In the genomic region with DNA sequence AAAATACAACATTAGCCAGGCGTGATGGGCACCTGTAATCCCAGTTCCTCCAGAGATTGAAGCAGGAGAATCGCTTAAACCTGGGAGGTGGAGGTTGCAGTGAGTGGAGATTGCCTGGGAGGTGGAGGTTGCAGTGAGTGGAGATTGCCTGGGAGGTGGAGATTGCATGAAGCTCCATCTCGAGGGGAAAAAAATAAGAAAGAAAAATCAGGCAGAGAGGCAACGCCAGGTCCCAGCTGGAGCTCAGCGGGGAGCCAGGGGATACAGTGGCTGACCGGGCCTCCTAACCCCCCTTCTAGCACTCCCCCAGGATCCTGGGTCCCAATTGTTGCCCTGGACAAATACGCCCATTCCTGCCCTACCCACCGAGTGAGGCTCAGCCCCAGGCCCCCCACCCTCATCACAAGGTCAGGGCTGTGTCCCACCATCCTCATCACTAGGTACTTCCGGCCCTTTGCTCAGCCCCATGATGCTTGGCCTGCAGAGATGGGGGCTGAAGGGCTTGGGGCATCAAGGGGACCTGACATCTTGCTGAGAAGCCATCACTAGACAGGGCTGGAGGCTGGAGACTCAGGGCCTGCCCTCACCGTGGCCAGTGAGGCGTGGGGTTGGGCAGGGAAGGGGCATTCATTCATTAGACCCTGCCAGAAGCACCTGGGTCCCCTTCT, we compare ENCODE assay signal across 9 cellular contexts. TPM values are rescaled to one million over a fixed set of nuclear protein-coding genes. Genes with fewer than 3 reads are reported as not detected.
A peak's percentile ranks its signal among the peaks of the same experiment; 100 is the strongest.
DNase-seq lines count a peak whose midpoint lies in the region; ATAC-seq and TF ChIP-seq lines count a peak whose summit lies in the region.
"Had no signal": no experiment of that assay in that cellular context is flagged by ENCODE, and none has a peak within 500 bp of the region (broad histone marks: within the 10 kb centered on the region; RNA-seq: fewer than 3 reads in every experiment).

No MANE protein-coding gene starts in this region.

- peak overlapping the region in 1 of 2 donors; percentile 83 for H3K9ac ChIP-seq in liver (ENCODE audit: low read depth in 1 of 2, low read length in 2 of 2)

- TF ChIP-seq CTCF in liver (IDR thresholded peaks at IDR 0.05; ENCODE audit: low read depth, low read length, missing input control) (no peak), thoracic aorta (IDR thresholded peaks at IDR 0.05) (no peak)

- H3K4me3 Mint-ChIP-seq in activated T-cell treated with anti-CD3 and anti-CD28 coated beads, Interleukin-2, amount 50 U/mL, for 72 hours, result peak overlapping the region; percentile 82 to 85
- peak overlapping the region; percentile 85 for H3K4me3 Mint-ChIP-seq in activated T-helper 1 cell treated with anti-CD3 and anti-CD28 coated beads, Interleukin-12 subunit alpha, Interleukin-12 subunit beta, Interleukin-2, Interleukin-4 antibody, amounts not matched to agents 30 ng/mL and 10 ng/mL and 1 ng/mL, durations not matched to agents 14 hours and 24 hours and 36 hours

- 54% methylated on average over 11 of the region's 11 CpGs for WGBS in liver

- H3K27ac ChIP-seq in liver (ENCODE audit: low read depth in 1 of 2, low read length in 2 of 2) (peak overlapping the region; percentile 96), thoracic aorta (no peak overlapping the region)

- ATAC-seq in activated T-cell treated with anti-CD3 and anti-CD28 coated beads, Interleukin-2, amount 50 U/mL, for 72 hours (replicated peaks in 1 of 2), result no peak
- no peak for ATAC-seq in thoracic aorta (ENCODE audit: insufficient number of reproducible peaks, low FRiP score, low read depth)
- ATAC-seq in GM21528 (IDR thresholded peaks at IDR 0.05; ENCODE audit: low FRiP score, unreplicated experiment), result no peak

- peaks cover 18 to 37% (median 30%) of the 10 kb centered on the region in 4 donors for H3K36me3 ChIP-seq in liver (ENCODE audit: control insufficient read depth in 4 of 4, insufficient read depth in 3 of 4, low read depth in 1 of 4, low read length in 3 of 4)
- H3K36me3 ChIP-seq in thoracic aorta, result peaks cover 32% of the 10 kb centered on the region

- no peaks in the 10 kb centered on the region for H3K9me3 Mint-ChIP-seq in activated T-cell treated with anti-CD3 and anti-CD28 coated beads, Interleukin-2, amount 50 U/mL, for 72 hours
- H3K9me3 Mint-ChIP-seq in activated T-helper 1 cell treated with anti-CD3 and anti-CD28 coated beads, Interleukin-12 subunit alpha, Interleukin-12 subunit beta, Interleukin-2, Interleukin-4 antibody, amounts not matched to agents 30 ng/mL and 10 ng/mL and 1 ng/mL, durations not matched to agents 14 hours and 24 hours and 36 hours, result no peaks in the 10 kb centered on the region

- H3K4me3 ChIP-seq in liver (ENCODE audit: low read depth in 1 of 3, low read length in 3 of 3), result peak overlapping the region in 1 of 3 donors; percentile 62
- peak overlapping the region; percentile 95 for H3K4me3 ChIP-seq in thoracic aorta

- POLR2A ChIA-PET in HEK293T (lab: Yijun Ruan, JAX), result no interaction called here

- H3K4me1 ChIP-seq in liver (ENCODE audit: control insufficient read depth in 4 of 4, insufficient read depth in 4 of 4, low read length in 3 of 4), result peaks cover 17 to 46% (median 30%) of the 10 kb centered on the region in 4 donors
- peaks cover 16 to 38% of the 10 kb centered on the region in 2 donors for H3K4me1 ChIP-seq in thoracic aorta (ENCODE audit: control insufficient read depth in 1 of 2, low read depth in 2 of 2)

- H3K9me3 ChIP-seq in liver (ENCODE audit: control insufficient read depth in 4 of 4, low read length in 3 of 4) (no peaks in the 10 kb centered on the region), thoracic aorta (no peaks in the 10 kb centered on the region)

- intact Hi-C loops in activated T-helper 1 cell treated with anti-CD3 and anti-CD28 coated beads, Interleukin-12 subunit alpha, Interleukin-12 subunit beta, Interleukin-2, Interleukin-4 antibody, amounts not matched to agents 30 ng/mL and 10 ng/mL and 1 ng/mL, durations not matched to agents 14 hours and 24 hours and 36 hours (cut with micrococcal nuclease), result no loop called here

- peaks cover 2 to 3% of the 10 kb centered on the region in 2 donors for H3K36me3 Mint-ChIP-seq in activated T-cell treated with anti-CD3 and anti-CD28 coated beads, Interleukin-2, amount 50 U/mL, for 72 hours (ENCODE audit: insufficient read depth in 2 of 2)
- H3K36me3 Mint-ChIP-seq in activated T-helper 1 cell treated with anti-CD3 and anti-CD28 coated beads, Interleukin-12 subunit alpha, Interleukin-12 subunit beta, Interleukin-2, Interleukin-4 antibody, amounts not matched to agents 30 ng/mL and 10 ng/mL and 1 ng/mL, durations not matched to agents 14 hours and 24 hours and 36 hours (ENCODE audit: low read depth), result peaks cover 12% of the 10 kb centered on the region

- no peak for TF ChIP-seq RAD21 in liver (IDR thresholded peaks at IDR 0.05)

- no peak for DNase-seq in activated T-cell treated with anti-CD3 and anti-CD28 coated beads, Interleukin-2, amount 50 U/mL, for 72 hours
- DNase-seq in activated T-cell treated with anti-CD3 and anti-CD28 coated beads, Interleukin-2, amount 50 U/mL, for 1 hour, result no peak
- no peak for DNase-seq in activated T-helper 1 cell treated with anti-CD3 and anti-CD28 coated beads, Interleukin-12 subunit alpha, Interleukin-12 subunit beta, Interleukin-2, Interleukin-4 antibody, amounts not matched to agents 30 ng/mL and 10 ng/mL and 1 ng/mL, durations not matched to agents 14 hours and 24 hours and 36 hours (ENCODE audit: low spot score)
- DNase-seq in thoracic aorta (ENCODE audit: low spot score) (no peak), A172 (ENCODE audit: low spot score) (no peak), HEK293T (ENCODE audit: extremely low spot score) (no peak)
- DNase-seq: NCI-H1436 treated with DMSO at 0.1 percent for 48 hours had no signal

- H3K27me3 ChIP-seq in liver (ENCODE audit: control insufficient read depth in 4 of 4, insufficient read depth in 4 of 4, low read length in 3 of 4) (no peaks in the 10 kb centered on the region), thoracic aorta (replicated peaks; ENCODE audit: insufficient read depth) (no peaks in the 10 kb centered on the region)

- H3K4me1 Mint-ChIP-seq in activated T-cell treated with anti-CD3 and anti-CD28 coated beads, Interleukin-2, amount 50 U/mL, for 72 hours (ENCODE audit: low read depth), result peaks cover 36% of the 10 kb centered on the region
- peaks cover 21% of the 10 kb centered on the region for H3K4me1 Mint-ChIP-seq in activated T-helper 1 cell treated with anti-CD3 and anti-CD28 coated beads, Interleukin-12 subunit alpha, Interleukin-12 subunit beta, Interleukin-2, Interleukin-4 antibody, amounts not matched to agents 30 ng/mL and 10 ng/mL and 1 ng/mL, durations not matched to agents 14 hours and 24 hours and 36 hours (ENCODE audit: low read depth)

- CTCF ChIA-PET in HEK293T (lab: Yijun Ruan, JAX), result interaction anchor here (1.0 kb wide), 1 partner anchor 41 kb away, joined by 3 read pairs; no protein-coding TSS in a partner anchor

- H3K27me3 Mint-ChIP-seq in activated T-cell treated with anti-CD3 and anti-CD28 coated beads, Interleukin-2, amount 50 U/mL, for 72 hours (ENCODE audit: low read depth), result no peaks in the 10 kb centered on the region
- no peaks in the 10 kb centered on the region for H3K27me3 Mint-ChIP-seq in activated T-helper 1 cell treated with anti-CD3 and anti-CD28 coated beads, Interleukin-12 subunit alpha, Interleukin-12 subunit beta, Interleukin-2, Interleukin-4 antibody, amounts not matched to agents 30 ng/mL and 10 ng/mL and 1 ng/mL, durations not matched to agents 14 hours and 24 hours and 36 hours (ENCODE audit: insufficient read depth)

- no peak overlapping the region for H3K27ac Mint-ChIP-seq in activated T-cell treated with anti-CD3 and anti-CD28 coated beads, Interleukin-2, amount 50 U/mL, for 72 hours
- H3K27ac Mint-ChIP-seq in activated T-helper 1 cell treated with anti-CD3 and anti-CD28 coated beads, Interleukin-12 subunit alpha, Interleukin-12 subunit beta, Interleukin-2, Interleukin-4 antibody, amounts not matched to agents 30 ng/mL and 10 ng/mL and 1 ng/mL, durations not matched to agents 14 hours and 24 hours and 36 hours, result peak overlapping the region; percentile 55

TF ChIP-seq in HEK293T, 16 proteins besides CTCF, POLR2A, EP300 and RAD21 (continues in another document):
- TF ChIP-seq L3MBTL2 (conservative IDR thresholded peaks at IDR 0.05), result no peak
- TF ChIP-seq SUZ12 (IDR thresholded peaks at IDR 0.05), result no peak

RNA-seq across cellular contexts. Expression of gene OGFR, which starts 1.9 kb away (rescaled TPM):
- total RNA-seq in activated T-cell treated with anti-CD3 and anti-CD28 coated beads, Interleukin-2, amount 50 U/mL, for 72 hours, result 10 to 100 TPM; 42.9 to 44.9 TPM
- 51.2 and 56.4 TPM in 2 replicates for total RNA-seq in activated T-helper 1 cell treated with anti-CD3 and anti-CD28 coated beads, Interleukin-12 subunit alpha, Interleukin-12 subunit beta, Interleukin-2, Interleukin-4 antibody, amounts not matched to agents 30 ng/mL and 10 ng/mL and 1 ng/mL, durations not matched to agents 14 hours and 24 hours and 36 hours
- total RNA-seq in liver (10 to 100 TPM; 22.8 to 59.4 TPM), thoracic aorta (10 to 100 TPM; 50.6 to 57.4 TPM)
- 10 to 100 TPM in 1 of 2 donors, 1 to 10 TPM in 1; 5.9 to 35.9 TPM for polyA plus RNA-seq in liver
- 66.0 and 90.7 TPM in 2 replicates for total RNA-seq in A172 (2014; rRNA removed; shearing (Covaris generic))

RNA-seq across cellular contexts. Expression of gene MRGBP, which starts 10.2 kb away (rescaled TPM):
- 10 to 100 TPM; 14.1 to 14.7 TPM for total RNA-seq in activated T-cell treated with anti-CD3 and anti-CD28 coated beads, Interleukin-2, amount 50 U/mL, for 72 hours
- total RNA-seq in activated T-helper 1 cell treated with anti-CD3 and anti-CD28 coated beads, Interleukin-12 subunit alpha, Interleukin-12 subunit beta, Interleukin-2, Interleukin-4 antibody, amounts not matched to agents 30 ng/mL and 10 ng/mL and 1 ng/mL, durations not matched to agents 14 hours and 24 hours and 36 hours, result 17.8 and 19.5 TPM in 2 replicates
- total RNA-seq in liver (1 to 10 TPM; 4.5 to 6.6 TPM), thoracic aorta (1 to 10 TPM; 5.7 to 9.1 TPM)
- polyA plus RNA-seq in liver, result 1 to 10 TPM; 5.2 to 6.8 TPM
- 60.5 and 63.2 TPM in 2 replicates for total RNA-seq in A172 (2014; rRNA removed; shearing (Covaris generic))

RNA-seq across cellular contexts. Expression of gene COL9A3, which starts 10.3 kb away (rescaled TPM):
- under 1 TPM; 0.31 to 0.46 TPM for total RNA-seq in activated T-cell treated with anti-CD3 and anti-CD28 coated beads, Interleukin-2, amount 50 U/mL, for 72 hours
- not detected in 2 replicates for total RNA-seq in activated T-helper 1 cell treated with anti-CD3 and anti-CD28 coated beads, Interleukin-12 subunit alpha, Interleukin-12 subunit beta, Interleukin-2, Interleukin-4 antibody, amounts not matched to agents 30 ng/mL and 10 ng/mL and 1 ng/mL, durations not matched to agents 14 hours and 24 hours and 36 hours
- total RNA-seq in liver (under 1 TPM; 0.92 to 0.98 TPM), thoracic aorta (1 to 10 TPM in 1 of 2 donors, under 1 TPM in 1; 0.54 to 3.1 TPM)
- 1 to 10 TPM; 1.2 to 2.0 TPM for polyA plus RNA-seq in liver
- total RNA-seq in A172 (2014; rRNA removed; shearing (Covaris generic)), result 1.9 and 2.8 TPM in 2 replicates

RNA-seq across cellular contexts. Expression of gene TCFL5, which starts 55.1 kb away (rescaled TPM):
- total RNA-seq in activated T-cell treated with anti-CD3 and anti-CD28 coated beads, Interleukin-2, amount 50 U/mL, for 72 hours, result 1 to 10 TPM; 4.4 to 4.9 TPM
- total RNA-seq in activated T-helper 1 cell treated with anti-CD3 and anti-CD28 coated beads, Interleukin-12 subunit alpha, Interleukin-12 subunit beta, Interleukin-2, Interleukin-4 antibody, amounts not matched to agents 30 ng/mL and 10 ng/mL and 1 ng/mL, durations not matched to agents 14 hours and 24 hours and 36 hours, result 5.7 and 5.8 TPM in 2 replicates
- total RNA-seq in liver (1 to 10 TPM; 2.0 to 3.8 TPM), thoracic aorta (1 to 10 TPM; 3.8 to 6.2 TPM)
- 1 to 10 TPM in 1 of 2 donors, under 1 TPM in 1; 0.79 to 2.4 TPM for polyA plus RNA-seq in liver
- total RNA-seq in A172 (2014; rRNA removed; shearing (Covaris generic)), result 23.7 and 24.1 TPM in 2 replicates

Comparison
In these comparisons a context has a peak if more than half of its experiments do, and no peak if none do; other contexts are left out.
1. H3K27ac ChIP-seq: peak in liver (2 of 2); none in thoracic aorta (0 of 2).